Comparison of ENCODE assay signal across 1 cellular context in genomic region chr20:64030371-64031134, GRCh38.
TF ChIP-seq lines count a peak whose summit lies in the region.

No MANE protein-coding gene starts in this region.

TF ChIP-seq in K562, 482 proteins besides CTCF, POLR2A, EP300 and RAD21:
- no peak for TF ChIP-seq POLR2H (tag; IDR thresholded peaks at IDR 0.05; ENCODE audit: low read depth)
- TF ChIP-seq, protein P1, sequence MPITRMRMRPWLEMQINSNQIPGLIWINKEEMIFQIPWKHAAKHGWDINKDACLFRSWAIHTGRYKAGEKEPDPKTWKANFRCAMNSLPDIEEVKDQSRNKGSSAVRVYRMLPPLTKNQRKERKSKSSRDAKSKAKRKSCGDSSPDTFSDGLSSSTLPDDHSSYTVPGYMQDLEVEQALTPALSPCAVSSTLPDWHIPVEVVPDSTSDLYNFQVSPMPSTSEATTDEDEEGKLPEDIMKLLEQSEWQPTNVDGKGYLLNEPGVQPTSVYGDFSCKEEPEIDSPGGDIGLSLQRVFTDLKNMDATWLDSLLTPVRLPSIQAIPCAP (CRISPR knock-in tag; IDR thresholded peaks at IDR 0.05; ENCODE audit: borderline replicate concordance): no peak
- TF ChIP-seq CEBPZ (IDR thresholded peaks at IDR 0.05; ENCODE audit: borderline replicate concordance, low read depth, low read length): no peak
- TF ChIP-seq ATF7 (IDR thresholded peaks at IDR 0.05): no peak
- TF ChIP-seq LEF1 (IDR thresholded peaks at IDR 0.05): no peak
- no peak for TF ChIP-seq MXI1 (IDR thresholded peaks at IDR 0.05; ENCODE audit: low read depth, low read length)
- no peak for TF ChIP-seq BRF1 (IDR thresholded peaks at IDR 0.05; ENCODE audit: borderline replicate concordance, extremely low read depth, insufficient read length)
- no peak for TF ChIP-seq ZNF282 (CRISPR knock-in tag; IDR thresholded peaks at IDR 0.05)
- TF ChIP-seq CBX5 (IDR thresholded peaks at IDR 0.05; ENCODE audit: borderline replicate concordance, low read depth): no peak
- TF ChIP-seq MCM7 (IDR thresholded peaks at IDR 0.05): no peak
- TF ChIP-seq NR0B1 (IDR thresholded peaks at IDR 0.05; ENCODE audit: partially characterized antibody): no peak
